In the genomic region with DNA sequence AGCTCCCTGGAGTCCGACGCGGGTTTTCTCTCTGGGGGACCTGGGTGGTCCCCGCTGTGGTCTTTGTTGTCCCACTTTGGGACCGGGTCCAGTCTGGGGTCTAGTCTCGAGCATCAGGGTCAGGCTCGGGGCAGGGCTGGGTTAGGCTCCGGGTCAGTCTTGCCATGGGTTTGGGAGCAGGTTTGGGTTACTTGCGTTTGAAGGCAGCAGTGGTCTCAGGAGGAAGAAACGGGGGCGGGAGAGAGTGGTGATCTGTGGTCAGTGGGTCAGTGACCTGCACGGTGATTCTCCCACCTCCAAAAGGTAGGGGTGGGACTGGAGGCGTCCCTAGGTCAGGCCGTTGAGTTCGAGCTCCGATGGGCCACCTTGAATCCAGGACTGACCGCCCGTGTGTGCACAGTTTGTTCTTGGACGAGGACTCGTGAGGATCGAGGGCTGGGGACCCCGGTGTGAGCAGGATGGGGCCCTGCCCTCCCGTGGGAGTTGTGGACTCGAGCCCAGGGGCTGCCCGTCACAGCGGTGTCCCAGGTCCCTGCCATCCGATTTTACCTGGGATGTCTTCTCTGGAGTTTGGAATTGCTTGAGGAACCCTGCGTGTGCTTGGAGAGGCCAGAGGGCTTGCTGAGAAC, we compare ENCODE assay signal across 16 cellular contexts. TPM values are rescaled to one million over a fixed set of nuclear protein-coding genes. Genes with fewer than 3 reads are reported as not detected.
DNase-seq lines count a peak whose midpoint lies in the region; ATAC-seq and TF ChIP-seq lines count a peak whose summit lies in the region.
"Had no signal": no experiment of that assay in that cellular context is flagged by ENCODE, and none has a peak within 500 bp of the region (broad histone marks: within the 10 kb centered on the region; RNA-seq: fewer than 3 reads in every experiment).

No MANE protein-coding gene starts in this region.

- no peaks in the 10 kb centered on the region for H3K9me3 ChIP-seq in BLaER1
- H3K9me3 ChIP-seq in CD8-positive, alpha-beta memory T cell (ENCODE audit: low read length), result no peaks in the 10 kb centered on the region
- H3K9me3 ChIP-seq: adrenal gland, heart right ventricle had no signal

- POLR2A ChIA-PET in CD8-positive, alpha-beta memory T cell (lab: Charles Lee), result no interaction called here
- POLR2A ChIA-PET in WTC11 (lab: Charles Lee), result no interaction called here

- peaks cover 34% of the 10 kb centered on the region for H3K36me3 ChIP-seq in BLaER1
- H3K36me3 ChIP-seq in CD8-positive, alpha-beta memory T cell (ENCODE audit: insufficient read depth, low read length), result peaks cover 5% of the 10 kb centered on the region
- H3K36me3 ChIP-seq: adrenal gland had no signal

- no peaks in the 10 kb centered on the region for H3K9me3 Mint-ChIP-seq in CD8-positive, alpha-beta memory T cell
- H3K9me3 Mint-ChIP-seq in WTC11 (peaks cover 3% of the 10 kb centered on the region; the same call in 1 of the 2 replicates), glutamatergic neuron (ENCODE audit: unreplicated experiment) (peaks cover 19% of the 10 kb centered on the region)

- H3K36me3 Mint-ChIP-seq in CD8-positive, alpha-beta memory T cell, result peaks cover 0 to 27% (median 2%) of the 10 kb centered on the region in 3 donors
- H3K36me3 Mint-ChIP-seq in WTC11 (peaks cover 10% of the 10 kb centered on the region), glutamatergic neuron (ENCODE audit: unreplicated experiment) (peaks cover 11% of the 10 kb centered on the region)

- peaks cover 27 to 39% (median 30%) of the 10 kb centered on the region in 3 donors for H3K4me1 Mint-ChIP-seq in CD8-positive, alpha-beta memory T cell
- H3K4me1 Mint-ChIP-seq in WTC11 (peaks cover 10% of the 10 kb centered on the region), glutamatergic neuron (ENCODE audit: low read depth, unreplicated experiment) (peaks cover 15% of the 10 kb centered on the region)

- no peak for TF ChIP-seq CTCF in WTC11 (IDR thresholded peaks at IDR 0.05)
- TF ChIP-seq CTCF in glutamatergic neuron (IDR thresholded peaks at IDR 0.05; ENCODE audit: partially characterized antibody, unreplicated experiment), result no peak

- H3K27me3 Mint-ChIP-seq in CD8-positive, alpha-beta memory T cell, result peaks cover 0 to 1% of the 10 kb centered on the region in 2 donors
- no peaks in the 10 kb centered on the region for H3K27me3 Mint-ChIP-seq in WTC11 (ENCODE audit: low read depth)
- peaks cover 18% of the 10 kb centered on the region for H3K27me3 Mint-ChIP-seq in glutamatergic neuron (ENCODE audit: unreplicated experiment)

- peaks cover 89% of the 10 kb centered on the region for H3K4me1 ChIP-seq in BLaER1
- peaks cover 28% of the 10 kb centered on the region for H3K4me1 ChIP-seq in CD8-positive, alpha-beta memory T cell (ENCODE audit: insufficient read depth, low read length)

- CTCF ChIA-PET in CD8-positive, alpha-beta memory T cell (lab: Charles Lee), result no interaction called here
- CTCF ChIA-PET in WTC11 (lab: Charles Lee), result no interaction called here

- DNase-seq in CD8-positive, alpha-beta memory T cell, result no peak
- DNase-seq in WTC11 (ENCODE audit: low spot score), result no peak
- no peak for DNase-seq in glutamatergic neuron
- no peak for DNase-seq in iPS-NIHi11 (ENCODE audit: low spot score)
- no peak for DNase-seq in stimulated activated CD4-positive, alpha-beta T cell treated with anti-CD3 and anti-CD28 coated beads, Interleukin-4, amount 100 ng/mL, for 24 hours
- DNase-seq in glomerular visceral epithelial cell (ENCODE audit: extremely low spot score), result no peak
- DNase-seq: adrenal gland, GM23248, heart right ventricle, OCI-M1 had no signal

- 0 out of 2 replicates have a peak, but pooled peaks cover 7% of the 10 kb centered on the region for H3K27me3 ChIP-seq in BLaER1
- H3K27me3 ChIP-seq in CD8-positive, alpha-beta memory T cell (ENCODE audit: insufficient read depth, low read length, poor library complexity, severe bottlenecking), result no peaks in the 10 kb centered on the region

- 0 out of 2 replicates have a peak overlapping the region, but pooled peaks have one; percentile 86 for H3K4me3 ChIP-seq in BLaER1
- no peak overlapping the region for H3K4me3 ChIP-seq in CD8-positive, alpha-beta memory T cell (ENCODE audit: low read length)
- H3K4me3 ChIP-seq: adrenal gland, GM23248, heart right ventricle had no signal

- no peak for ATAC-seq in WTC11
- no peak for ATAC-seq in GM19324 (IDR thresholded peaks at IDR 0.05; ENCODE audit: low FRiP score, unreplicated experiment)
- ATAC-seq: heart right ventricle, left lobe of liver had no signal

- 0 out of 2 replicates have a peak overlapping the region, but pooled peaks have one; percentile 93 for H3K27ac ChIP-seq in BLaER1
- no peak overlapping the region for H3K27ac ChIP-seq in CD8-positive, alpha-beta memory T cell (ENCODE audit: low read depth, low read length)
- H3K27ac ChIP-seq: adrenal gland, GM23248, heart right ventricle, KMS-11 had no signal

- peak overlapping the region; percentile 69 to 83 (median 75) for H3K4me3 Mint-ChIP-seq in CD8-positive, alpha-beta memory T cell
- H3K4me3 Mint-ChIP-seq in WTC11 (peak overlapping the region; percentile 60; the same call in 1 of the 2 replicates), glutamatergic neuron (ENCODE audit: unreplicated experiment) (peak overlapping the region; percentile 25)

- H4K20me1 ChIP-seq in BLaER1, result peaks cover 76% of the 10 kb centered on the region

- H3K9ac ChIP-seq in BLaER1, result peak overlapping the region; percentile 87; the same call in 1 of the 2 replicates
- H3K9ac ChIP-seq: GM23248, KMS-11 had no signal

- peak overlapping the region; percentile 99 for H3K4me2 ChIP-seq in BLaER1
- H3K4me2 ChIP-seq: KMS-11 had no signal

- peak overlapping the region in 4 of 8 donors; percentile 42 to 86 (median 72) for H3K27ac Mint-ChIP-seq in CD8-positive, alpha-beta memory T cell
- H3K27ac Mint-ChIP-seq in WTC11 (no peak overlapping the region), glutamatergic neuron (ENCODE audit: unreplicated experiment) (peak overlapping the region; percentile 76)

TF ChIP-seq in WTC11, 78 proteins besides CTCF, POLR2A, EP300 and RAD21:
- TF ChIP-seq, protein P1, sequence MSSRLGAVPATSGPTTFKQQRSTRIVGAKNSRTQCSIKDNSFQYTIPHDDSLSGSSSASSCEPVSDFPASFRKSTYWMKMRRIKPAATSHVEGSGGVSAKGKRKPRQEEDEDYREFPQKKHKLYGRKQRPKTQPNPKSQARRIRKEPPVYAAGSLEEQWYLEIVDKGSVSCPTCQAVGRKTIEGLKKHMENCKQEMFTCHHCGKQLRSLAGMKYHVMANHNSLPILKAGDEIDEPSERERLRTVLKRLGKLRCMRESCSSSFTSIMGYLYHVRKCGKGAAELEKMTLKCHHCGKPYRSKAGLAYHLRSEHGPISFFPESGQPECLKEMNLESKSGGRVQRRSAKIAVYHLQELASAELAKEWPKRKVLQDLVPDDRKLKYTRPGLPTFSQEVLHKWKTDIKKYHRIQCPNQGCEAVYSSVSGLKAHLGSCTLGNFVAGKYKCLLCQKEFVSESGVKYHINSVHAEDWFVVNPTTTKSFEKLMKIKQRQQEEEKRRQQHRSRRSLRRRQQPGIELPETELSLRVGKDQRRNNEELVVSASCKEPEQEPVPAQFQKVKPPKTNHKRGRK (CRISPR knock-in tag; IDR thresholded peaks at IDR 0.05; ENCODE audit: borderline replicate concordance), result no peak
- TF ChIP-seq ZNF232 (CRISPR knock-in tag; IDR thresholded peaks at IDR 0.05), result no peak
- TF ChIP-seq, protein P2, sequence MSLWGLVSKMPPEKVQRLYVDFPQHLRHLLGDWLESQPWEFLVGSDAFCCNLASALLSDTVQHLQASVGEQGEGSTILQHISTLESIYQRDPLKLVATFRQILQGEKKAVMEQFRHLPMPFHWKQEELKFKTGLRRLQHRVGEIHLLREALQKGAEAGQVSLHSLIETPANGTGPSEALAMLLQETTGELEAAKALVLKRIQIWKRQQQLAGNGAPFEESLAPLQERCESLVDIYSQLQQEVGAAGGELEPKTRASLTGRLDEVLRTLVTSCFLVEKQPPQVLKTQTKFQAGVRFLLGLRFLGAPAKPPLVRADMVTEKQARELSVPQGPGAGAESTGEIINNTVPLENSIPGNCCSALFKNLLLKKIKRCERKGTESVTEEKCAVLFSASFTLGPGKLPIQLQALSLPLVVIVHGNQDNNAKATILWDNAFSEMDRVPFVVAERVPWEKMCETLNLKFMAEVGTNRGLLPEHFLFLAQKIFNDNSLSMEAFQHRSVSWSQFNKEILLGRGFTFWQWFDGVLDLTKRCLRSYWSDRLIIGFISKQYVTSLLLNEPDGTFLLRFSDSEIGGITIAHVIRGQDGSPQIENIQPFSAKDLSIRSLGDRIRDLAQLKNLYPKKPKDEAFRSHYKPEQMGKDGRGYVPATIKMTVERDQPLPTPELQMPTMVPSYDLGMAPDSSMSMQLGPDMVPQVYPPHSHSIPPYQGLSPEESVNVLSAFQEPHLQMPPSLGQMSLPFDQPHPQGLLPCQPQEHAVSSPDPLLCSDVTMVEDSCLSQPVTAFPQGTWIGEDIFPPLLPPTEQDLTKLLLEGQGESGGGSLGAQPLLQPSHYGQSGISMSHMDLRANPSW (CRISPR knock-in tag; conservative IDR thresholded peaks at IDR 0.05; ENCODE audit: low read depth), result no peak
- TF ChIP-seq CBFB (CRISPR knock-in tag; IDR thresholded peaks at IDR 0.05; ENCODE audit: low read depth), result no peak
- no peak for TF ChIP-seq OVOL2 (CRISPR knock-in tag; IDR thresholded peaks at IDR 0.05; ENCODE audit: borderline replicate concordance)
- no peak for TF ChIP-seq NFYB (CRISPR knock-in tag; conservative IDR thresholded peaks at IDR 0.05; ENCODE audit: low read depth)
- no peak for TF ChIP-seq ZNF121 (CRISPR knock-in tag; IDR thresholded peaks at IDR 0.05)

RNA-seq across cellular contexts. Expression of a gene that starts 2.3 kb away (rescaled TPM):
- 10 to 100 TPM; 23.7 to 24.1 TPM for total RNA-seq in CD8-positive, alpha-beta memory T cell
- 16.4 TPM for polyA plus RNA-seq in CD8-positive, alpha-beta memory T cell
- 18.8 to 21.4 TPM (median 20.0 TPM) in 3 replicates for total RNA-seq in WTC11 (2021)
- total RNA-seq in glutamatergic neuron (ENCODE audit: unreplicated experiment), result 30.0 TPM

RNA-seq across cellular contexts. Expression of a gene that starts 2.5 kb away (rescaled TPM):
- 100 to 1,000 TPM; 158 to 169 TPM for total RNA-seq in CD8-positive, alpha-beta memory T cell
- 108 TPM for polyA plus RNA-seq in CD8-positive, alpha-beta memory T cell
- total RNA-seq in WTC11 (2021) (92.3 to 105 TPM (median 101 TPM) in 3 replicates), glutamatergic neuron (ENCODE audit: unreplicated experiment) (89.2 TPM)

RNA-seq across cellular contexts. Expression of a gene that starts 12.2 kb away (rescaled TPM):
- total RNA-seq in CD8-positive, alpha-beta memory T cell, result 1 to 10 TPM in 1 of 2 experiments, under 1 TPM in 1; 0.51 to 1.1 TPM
- polyA plus RNA-seq in CD8-positive, alpha-beta memory T cell, result not detected
- total RNA-seq in WTC11 (2021) (8.5 to 10.3 TPM (median 8.5 TPM) in 3 replicates), glutamatergic neuron (ENCODE audit: unreplicated experiment) (9.1 TPM)

RNA-seq across cellular contexts. Expression of a gene that starts 20.3 kb away (rescaled TPM):
- total RNA-seq in CD8-positive, alpha-beta memory T cell, result 100 to 1,000 TPM; 180 to 193 TPM
- polyA plus RNA-seq in CD8-positive, alpha-beta memory T cell, result 1.9 TPM
- total RNA-seq in WTC11 (2021), result 0.18 to 0.33 TPM in 2 of 3 replicates, not detected in the other
- total RNA-seq in glutamatergic neuron (ENCODE audit: unreplicated experiment), result 0.29 TPM
- total RNA-seq: cerebellum, GM23248 had no signal
- polyA plus RNA-seq: GM23248, neural cell had no signal

RNA-seq across cellular contexts. Expression of a gene that starts 27.9 kb away (rescaled TPM):
- total RNA-seq in CD8-positive, alpha-beta memory T cell, result 10 to 100 TPM; 91.0 to 97.1 TPM
- 2.0 TPM for polyA plus RNA-seq in CD8-positive, alpha-beta memory T cell
- total RNA-seq in WTC11 (2021) (0.83 to 1.2 TPM (median 1.1 TPM) in 3 replicates), glutamatergic neuron (ENCODE audit: unreplicated experiment) (3.0 TPM)
- total RNA-seq: cerebellum, GM23248, left lobe of liver had no signal
- polyA plus RNA-seq: GM23248, neural cell had no signal

Comparison
In these comparisons a context has a peak if more than half of its experiments do, and no peak if none do; other contexts are left out.
1. H3K4me3 Mint-ChIP-seq: peak in every context shown above with its lines; median percentile 75 in CD8-positive, alpha-beta memory T cell; 60 in WTC11; 25 in glutamatergic neuron.